In the genomic region with DNA sequence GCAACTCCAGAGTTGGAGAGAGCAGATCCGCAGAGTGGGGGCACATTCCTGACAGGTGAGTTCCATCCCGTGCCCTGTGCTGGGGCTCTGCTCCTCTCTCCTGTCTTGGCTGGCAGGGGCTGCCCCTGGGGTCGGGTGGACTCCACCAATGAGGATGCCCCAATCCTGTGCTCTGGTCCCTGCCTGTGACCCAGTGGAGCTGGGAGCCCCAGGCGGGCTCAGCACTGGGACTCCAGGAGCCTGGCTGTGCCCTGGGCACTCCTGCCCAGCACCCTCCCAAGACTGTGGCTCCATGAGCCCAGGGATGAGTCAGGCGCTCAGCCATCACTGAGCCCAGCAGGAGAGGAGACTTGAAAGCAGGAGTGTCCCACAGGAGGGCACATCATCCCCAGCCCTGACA, we compare ENCODE assay signal across 14 cellular contexts. TPM values are rescaled to one million over a fixed set of nuclear protein-coding genes. Genes with fewer than 3 reads are reported as not detected.
DNase-seq lines count a peak whose midpoint lies in the region; ATAC-seq and TF ChIP-seq lines count a peak whose summit lies in the region.
"Had no signal": no experiment of that assay in that cellular context is flagged by ENCODE, and none has a peak within 500 bp of the region (broad histone marks: within the 10 kb centered on the region; RNA-seq: fewer than 3 reads in every experiment).

No MANE protein-coding gene starts in this region.

- no peaks in the 10 kb centered on the region for H3K79me2 ChIP-seq in SK-N-SH (ENCODE audit: insufficient read depth)

- no peaks in the 10 kb centered on the region for H4K20me1 ChIP-seq in SK-N-SH (ENCODE audit: insufficient read depth)

- H2AFZ ChIP-seq in SK-N-SH (ENCODE audit: low read depth), result no peak overlapping the region

- H3K4me3 Mint-ChIP-seq in activated T-cell treated with anti-CD3 and anti-CD28 coated beads, Interleukin-2, amount 50 U/mL, for 24 hours, result no peak overlapping the region
- no peak overlapping the region for H3K4me3 Mint-ChIP-seq in activated T-cell treated with anti-CD3 and anti-CD28 coated beads, Interleukin-2, amount 50 U/mL, for 72 hours
- H3K4me3 Mint-ChIP-seq: activated CD4-positive, alpha-beta memory T cell treated with anti-CD3 and anti-CD28 coated beads for 36 hours; activated naive CD4-positive, alpha-beta T cell treated with anti-CD3 and anti-CD28 coated beads, Interleukin-2, amount 50 U/mL, for 24 hours had no signal

- no peaks in the 10 kb centered on the region for H3K27me3 ChIP-seq in SK-N-SH (ENCODE audit: insufficient read depth)
- H3K27me3 ChIP-seq in left lung, result no peaks in the 10 kb centered on the region
- H3K27me3 ChIP-seq: ovary had no signal

- CTCF ChIA-PET in SK-N-SH (lab: Yijun Ruan, JAX), result no interaction called here

- no peaks in the 10 kb centered on the region for H3K27me3 Mint-ChIP-seq in activated T-cell treated with anti-CD3 and anti-CD28 coated beads, Interleukin-2, amount 50 U/mL, for 24 hours
- H3K27me3 Mint-ChIP-seq in activated T-cell treated with anti-CD3 and anti-CD28 coated beads, Interleukin-2, amount 50 U/mL, for 72 hours (ENCODE audit: low read depth), result no peaks in the 10 kb centered on the region
- H3K27me3 Mint-ChIP-seq: activated CD4-positive, alpha-beta memory T cell treated with anti-CD3 and anti-CD28 coated beads for 36 hours; activated naive CD4-positive, alpha-beta T cell treated with anti-CD3 and anti-CD28 coated beads, Interleukin-2, amount 50 U/mL, for 24 hours had no signal

- TF ChIP-seq CTCF in SK-N-SH (IDR thresholded peaks at IDR 0.05) (no peak), left lung (IDR thresholded peaks at IDR 0.05) (no peak)

- H3K4me1 ChIP-seq in SK-N-SH (ENCODE audit: control insufficient read depth in 1 of 2, insufficient read depth in 2 of 2, low read depth in 1 of 2, low read length in 1 of 2) (no peaks in the 10 kb centered on the region; a peak in 1 of 4 replicates), left lung (peaks cover 2 to 78% of the 10 kb centered on the region in 2 donors)

- H3K4me3 ChIP-seq in SK-N-SH (ENCODE audit: low read depth in 2 of 2, low read length in 1 of 2) (no peak overlapping the region), left lung (no peak overlapping the region)
- H3K4me3 ChIP-seq: ovary, thoracic aorta had no signal

- WGBS in SK-N-SH (ENCODE audit: low lambda C conversion rate), result 100% methylated on average over 4 of the region's 5 CpGs

- intact Hi-C loops in left lung (cut with DNase I), result no loop called here

- peaks cover 51% of the 10 kb centered on the region for H3K36me3 Mint-ChIP-seq in activated T-cell treated with anti-CD3 and anti-CD28 coated beads, Interleukin-2, amount 50 U/mL, for 24 hours (ENCODE audit: low read depth)
- H3K36me3 Mint-ChIP-seq in activated T-cell treated with anti-CD3 and anti-CD28 coated beads, Interleukin-2, amount 50 U/mL, for 72 hours (ENCODE audit: insufficient read depth in 2 of 2), result peaks cover 2 to 7% of the 10 kb centered on the region in 2 donors

- no peak overlapping the region for H3K4me2 ChIP-seq in SK-N-SH

- ATAC-seq in activated T-cell treated with anti-CD3 and anti-CD28 coated beads, Interleukin-2, amount 50 U/mL, for 72 hours (replicated peaks in 1 of 2), result no peak
- ATAC-seq in left lung (peak; percentile 40), GM18498 (IDR thresholded peaks at IDR 0.05; ENCODE audit: unreplicated experiment) (no peak), GM21390 (IDR thresholded peaks at IDR 0.05; ENCODE audit: unreplicated experiment) (no peak)

- H3K27ac ChIP-seq in SK-N-SH (ENCODE audit: low read depth in 2 of 2, low read length in 1 of 2) (no peak overlapping the region), left lung (peak overlapping the region; percentile 3 to 41)
- H3K27ac ChIP-seq: ovary, thoracic aorta had no signal

- H3K36me3 ChIP-seq in SK-N-SH (replicated peaks in 1 of 2; ENCODE audit: control insufficient read depth in 1 of 2, insufficient read depth in 2 of 2, low read length in 1 of 2), result no peaks in the 10 kb centered on the region
- H3K36me3 ChIP-seq in left lung, result no peaks in the 10 kb centered on the region
- H3K36me3 ChIP-seq: ovary, thoracic aorta had no signal

- no peak for DNase-seq in activated T-cell treated with anti-CD3 and anti-CD28 coated beads, Interleukin-2, amount 50 U/mL, for 24 hours
- no peak for DNase-seq in activated T-cell treated with anti-CD3 and anti-CD28 coated beads, Interleukin-2, amount 50 U/mL, for 72 hours
- DNase-seq in SK-N-SH (no peak), left lung (no peak), C1 segment of cervical spinal cord (lab: John Stamatoyannopoulos, UW) (no peak)
- peak; percentile 20 for DNase-seq in stimulated activated CD8-positive, alpha-beta memory T cell treated with anti-CD3 and anti-CD28 coated beads, Interleukin-4, amount 100 ng/mL, for 48 hours
- DNase-seq: activated CD4-positive, alpha-beta memory T cell treated with anti-CD3 and anti-CD28 coated beads for 36 hours; central memory CD4-positive, alpha-beta T cell; DMS 273 treated with DMSO at 0.1 percent for 48 hours; ovary had no signal

- TF ChIP-seq EP300 in SK-N-SH (IDR thresholded peaks at IDR 0.05; ENCODE audit: borderline replicate concordance in 1 of 2, low read depth in 1 of 2, low read length in 1 of 2), result no peak

- peak overlapping the region; percentile 60 for H3K27ac Mint-ChIP-seq in activated T-cell treated with anti-CD3 and anti-CD28 coated beads, Interleukin-2, amount 50 U/mL, for 24 hours
- no peak overlapping the region for H3K27ac Mint-ChIP-seq in activated T-cell treated with anti-CD3 and anti-CD28 coated beads, Interleukin-2, amount 50 U/mL, for 72 hours
- H3K27ac Mint-ChIP-seq: activated naive CD4-positive, alpha-beta T cell treated with anti-CD3 and anti-CD28 coated beads, Interleukin-2, amount 50 U/mL, for 24 hours had no signal

- POLR2A ChIA-PET in SK-N-SH (lab: Yijun Ruan, JAX), result no interaction called here

- no peaks in the 10 kb centered on the region for H3F3A ChIP-seq in SK-N-SH (replicated peaks; ENCODE audit: insufficient read depth)

- no peaks in the 10 kb centered on the region for H3K9me3 Mint-ChIP-seq in activated T-cell treated with anti-CD3 and anti-CD28 coated beads, Interleukin-2, amount 50 U/mL, for 24 hours
- H3K9me3 Mint-ChIP-seq in activated T-cell treated with anti-CD3 and anti-CD28 coated beads, Interleukin-2, amount 50 U/mL, for 72 hours, result no peaks in the 10 kb centered on the region
- H3K9me3 Mint-ChIP-seq: activated CD4-positive, alpha-beta memory T cell treated with anti-CD3 and anti-CD28 coated beads for 36 hours; activated naive CD4-positive, alpha-beta T cell treated with anti-CD3 and anti-CD28 coated beads, Interleukin-2, amount 50 U/mL, for 24 hours had no signal

- peaks cover 80% of the 10 kb centered on the region for H3K4me1 Mint-ChIP-seq in activated T-cell treated with anti-CD3 and anti-CD28 coated beads, Interleukin-2, amount 50 U/mL, for 24 hours (ENCODE audit: low read depth)
- peaks cover 60% of the 10 kb centered on the region for H3K4me1 Mint-ChIP-seq in activated T-cell treated with anti-CD3 and anti-CD28 coated beads, Interleukin-2, amount 50 U/mL, for 72 hours (ENCODE audit: low read depth)

- no peak for TF ChIP-seq RAD21 in SK-N-SH (IDR thresholded peaks at IDR 0.05; ENCODE audit: low read length)

- H3K9ac ChIP-seq in SK-N-SH, result no peak overlapping the region

- H3K9me3 ChIP-seq in SK-N-SH, result no peaks in the 10 kb centered on the region
- no peaks in the 10 kb centered on the region for H3K9me3 ChIP-seq in left lung
- H3K9me3 ChIP-seq: ovary, thoracic aorta had no signal

- H3K9me2 ChIP-seq in SK-N-SH, result no peaks in the 10 kb centered on the region

TF ChIP-seq in SK-N-SH, 30 proteins besides CTCF, POLR2A, EP300 and RAD21:
- TF ChIP-seq FOSL2 (IDR thresholded peaks at IDR 0.05; ENCODE audit: borderline replicate concordance, low read depth) (0 out of 2 replicates have a peak, but pooled peaks have one; percentile 11), GABPA (IDR thresholded peaks at IDR 0.05; ENCODE audit: low read depth) (no peak)

RNA-seq across cellular contexts. Expression of gene MBP, which starts 53.9 kb away (rescaled TPM):
- 100 to 1,000 TPM; 101 to 107 TPM for total RNA-seq in activated T-cell treated with anti-CD3 and anti-CD28 coated beads, Interleukin-2, amount 50 U/mL, for 72 hours
- 1.4 and 1.6 TPM in 2 replicates for polyA plus RNA-seq in SK-N-SH (2012; rRNA removed)
- polyA plus RNA-seq in SK-N-SH (2012; cell fraction: cytosol; rRNA removed), result 1.3 TPM in 2 replicates
- polyA plus RNA-seq in SK-N-SH (2012; cell fraction: nucleus; rRNA removed), result 2.6 TPM in 2 replicates
- total RNA-seq in left lung, result 10 to 100 TPM; 40.5 to 56.7 TPM

Comparison
In these comparisons a context has a peak if more than half of its experiments do, and no peak if none do; other contexts are left out.
1. H3K27ac ChIP-seq: peak in left lung (2 of 2); none in SK-N-SH (0 of 2).